In the genomic region with DNA sequence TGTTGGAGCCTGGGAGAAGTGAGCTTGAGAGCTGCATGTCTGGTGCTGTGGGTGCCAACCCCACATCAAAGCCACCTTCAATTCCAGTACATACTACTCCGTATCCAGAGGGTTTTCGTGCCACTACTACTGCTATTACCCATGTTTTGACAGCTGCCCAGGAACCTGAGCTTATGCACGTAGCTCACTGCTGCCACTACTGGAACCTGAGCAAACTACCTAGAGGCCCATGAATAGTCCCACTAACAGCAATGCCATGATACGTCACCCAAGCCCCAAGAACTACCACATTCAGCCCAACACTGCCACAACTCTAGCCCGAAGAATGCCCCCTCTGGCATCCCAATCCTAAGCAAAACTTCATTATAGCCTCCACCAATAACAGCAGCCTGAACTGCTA, we compare ENCODE assay signal across 18 cellular contexts.
A peak's percentile ranks its signal among the peaks of the same experiment; 100 is the strongest.
DNase-seq lines count a peak whose midpoint lies in the region; ATAC-seq and TF ChIP-seq lines count a peak whose summit lies in the region.
"Had no signal": no experiment of that assay in that cellular context is flagged by ENCODE, and none has a peak within 500 bp of the region (broad histone marks: within the 10 kb centered on the region; RNA-seq: fewer than 3 reads in every experiment).

No MANE protein-coding gene starts in this region.

- peaks cover 10% of the 10 kb centered on the region for H3K9me3 Mint-ChIP-seq in WTC11

- CTCF ChIA-PET in WTC11 (lab: Charles Lee), result interaction anchor here (0.5 kb wide), 1 partner anchor 19 kb away, joined by 3 read pairs; no protein-coding TSS in a partner anchor

- H3K27me3 Mint-ChIP-seq in WTC11 (ENCODE audit: low read depth), result no peaks in the 10 kb centered on the region
- H3K27me3 Mint-ChIP-seq: memory B cell had no signal

- no peaks in the 10 kb centered on the region for H3K36me3 Mint-ChIP-seq in WTC11
- H3K36me3 Mint-ChIP-seq: memory B cell had no signal

- POLR2A ChIA-PET in WTC11 (lab: Charles Lee), result no interaction called here

- no peak overlapping the region for H3K27ac Mint-ChIP-seq in WTC11
- H3K27ac Mint-ChIP-seq: activated naive CD4-positive, alpha-beta T cell treated with anti-CD3 and anti-CD28 coated beads, Interleukin-2, amount 50 U/mL, for 72 hours; activated T-cell treated with anti-CD3 and anti-CD28 coated beads, Interleukin-2, amount 50 U/mL, for 72 hours; memory B cell had no signal

- no peaks in the 10 kb centered on the region for H3K4me1 Mint-ChIP-seq in WTC11
- H3K4me1 Mint-ChIP-seq: memory B cell had no signal

- peak; percentile 7 to 49 for DNase-seq in SHP77 (lab: John Stamatoyannopoulos, UW)
- no peak for DNase-seq in SHP77 treated with DMSO at 0.1 percent for 48 hours (lab: John Stamatoyannopoulos, UW)
- peak; percentile 29 for DNase-seq in NCI-H69 (lab: John Stamatoyannopoulos, UW)
- DNase-seq in WTC11 (ENCODE audit: low spot score), result no peak
- no peak for DNase-seq in iPS-NIHi7 (ENCODE audit: extremely low spot score)
- DNase-seq: activated CD8-positive, alpha-beta memory T cell treated with anti-CD3 and anti-CD28 coated beads for 24 hours; activated T-cell treated with anti-CD3 and anti-CD28 coated beads, Interleukin-2, amount 50 U/mL, for 72 hours; Calu3; central memory CD4-positive, alpha-beta T cell; gastrocnemius medialis; occipital lobe; retina; substantia nigra had no signal

- TF ChIP-seq CTCF in WTC11 (IDR thresholded peaks at IDR 0.05), result 0 out of 2 replicates have a peak, but pooled peaks have one; percentile 18

- no peak overlapping the region for H3K4me3 Mint-ChIP-seq in WTC11
- H3K4me3 Mint-ChIP-seq: activated T-cell treated with anti-CD3 and anti-CD28 coated beads, Interleukin-2, amount 50 U/mL, for 72 hours; memory B cell had no signal

- ATAC-seq in WTC11, result peak; percentile 99
- ATAC-seq in GM19452 (IDR thresholded peaks at IDR 0.05; ENCODE audit: unreplicated experiment), result no peak
- ATAC-seq in HG02973 (IDR thresholded peaks at IDR 0.05; ENCODE audit: unreplicated experiment), result no peak
- no peak for ATAC-seq in HG03457 (IDR thresholded peaks at IDR 0.05; ENCODE audit: unreplicated experiment)
- ATAC-seq: activated naive CD4-positive, alpha-beta T cell treated with anti-CD3 and anti-CD28 coated beads, Interleukin-2, amount 50 U/mL, for 72 hours; activated T-cell treated with anti-CD3 and anti-CD28 coated beads, Interleukin-2, amount 50 U/mL, for 72 hours; gastrocnemius medialis had no signal

TF ChIP-seq in WTC11, 78 proteins besides CTCF, POLR2A, EP300 and RAD21:
- no peak for TF ChIP-seq IRF2 (CRISPR knock-in tag; IDR thresholded peaks at IDR 0.05; ENCODE audit: borderline replicate concordance, low read depth)
- TF ChIP-seq ZNF232 (CRISPR knock-in tag; IDR thresholded peaks at IDR 0.05), result no peak
- TF ChIP-seq ETV6 (CRISPR knock-in tag; IDR thresholded peaks at IDR 0.05), result no peak
- TF ChIP-seq, protein P1, sequence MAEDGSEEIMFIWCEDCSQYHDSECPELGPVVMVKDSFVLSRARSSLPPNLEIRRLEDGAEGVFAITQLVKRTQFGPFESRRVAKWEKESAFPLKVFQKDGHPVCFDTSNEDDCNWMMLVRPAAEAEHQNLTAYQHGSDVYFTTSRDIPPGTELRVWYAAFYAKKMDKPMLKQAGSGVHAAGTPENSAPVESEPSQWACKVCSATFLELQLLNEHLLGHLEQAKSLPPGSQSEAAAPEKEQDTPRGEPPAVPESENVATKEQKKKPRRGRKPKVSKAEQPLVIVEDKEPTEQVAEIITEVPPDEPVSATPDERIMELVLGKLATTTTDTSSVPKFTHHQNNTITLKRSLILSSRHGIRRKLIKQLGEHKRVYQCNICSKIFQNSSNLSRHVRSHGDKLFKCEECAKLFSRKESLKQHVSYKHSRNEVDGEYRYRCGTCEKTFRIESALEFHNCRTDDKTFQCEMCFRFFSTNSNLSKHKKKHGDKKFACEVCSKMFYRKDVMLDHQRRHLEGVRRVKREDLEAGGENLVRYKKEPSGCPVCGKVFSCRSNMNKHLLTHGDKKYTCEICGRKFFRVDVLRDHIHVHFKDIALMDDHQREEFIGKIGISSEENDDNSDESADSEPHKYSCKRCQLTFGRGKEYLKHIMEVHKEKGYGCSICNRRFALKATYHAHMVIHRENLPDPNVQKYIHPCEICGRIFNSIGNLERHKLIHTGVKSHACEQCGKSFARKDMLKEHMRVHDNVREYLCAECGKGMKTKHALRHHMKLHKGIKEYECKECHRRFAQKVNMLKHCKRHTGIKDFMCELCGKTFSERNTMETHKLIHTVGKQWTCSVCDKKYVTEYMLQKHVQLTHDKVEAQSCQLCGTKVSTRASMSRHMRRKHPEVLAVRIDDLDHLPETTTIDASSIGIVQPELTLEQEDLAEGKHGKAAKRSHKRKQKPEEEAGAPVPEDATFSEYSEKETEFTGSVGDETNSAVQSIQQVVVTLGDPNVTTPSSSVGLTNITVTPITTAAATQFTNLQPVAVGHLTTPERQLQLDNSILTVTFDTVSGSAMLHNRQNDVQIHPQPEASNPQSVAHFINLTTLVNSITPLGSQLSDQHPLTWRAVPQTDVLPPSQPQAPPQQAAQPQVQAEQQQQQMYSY (CRISPR knock-in tag; IDR thresholded peaks at IDR 0.05), result no peak
TF ChIP-seq in WTC11: peak in this region for 0.

Comparison
In these comparisons a context has a peak if more than half of its experiments do, and no peak if none do; other contexts are left out.
1. DNase-seq: peak in SHP77 (2 of 2) and NCI-H69 (single experiment); none in SHP77 treated with DMSO at 0.1 percent for 48 hours (single experiment), WTC11 (single experiment) and iPS-NIHi7 (single experiment).